In genomic region chr4:179278647-179279046, GRCh38 we compare ENCODE assay signal across 32 cellular contexts.
"Had no signal": no experiment of that assay in that cellular context is flagged by ENCODE, and none has a peak within 500 bp of the region (broad histone marks: within the 10 kb centered on the region; RNA-seq: fewer than 3 reads in every experiment).

No MANE protein-coding gene starts in this region.

- H3K27ac ChIP-seq: Peyer's patch, SJSA1 had no signal

- H3K9me3 ChIP-seq: MG63, Peyer's patch, SK-N-SH had no signal

- H3K4me3 ChIP-seq: MG63, Peyer's patch, SJSA1 had no signal

- ATAC-seq: PC-3 had no signal

- H3K27me3 ChIP-seq: MG63, Peyer's patch, SJSA1 had no signal

- H3K4me2 ChIP-seq: SK-N-SH had no signal

- H3K36me3 ChIP-seq: MG63, Peyer's patch, SJSA1 had no signal

- H3K9ac ChIP-seq: SK-N-SH had no signal

- H3K4me1 ChIP-seq: Peyer's patch, SJSA1 had no signal

- DNase-seq: Kasumi-1, MG63, NCI-H1048, NCI-H1092 treated with DMSO at 0.1 percent for 48 hours, NCI-H1105 treated with DMSO at 0.1 percent for 48 hours, NCI-H1417, NCI-H1436, NCI-H146, NCI-H1694, NCI-H187, NCI-H1930, NCI-H2029 treated with DMSO at 0.1 percent for 48 hours, NCI-H2081 treated with DMSO at 0.1 percent for 48 hours, NCI-H2107, NCI-H2171, NCI-H226, NCI-H446 treated with DMSO at 0.1 percent for 48 hours, NCI-H510A, NCI-H524, NCI-H526, NCI-H69, NCI-H748 treated with DMSO at 0.1 percent for 48 hours, NCI-H82, PC-3, Peyer's patch, Right ventricle myocardium superior, RPMI8226, SHP77 treated with DMSO at 0.1 percent for 48 hours, SK-N-SH, SW 1271, T-helper 1 cell had no signal
